ENCODE assay signal across 34 cellular contexts in genomic region chr10:130889240-130889639, GRCh38.
"Had no signal": no experiment of that assay in that cellular context is flagged by ENCODE, and none has a peak within 500 bp of the region (broad histone marks: within the 10 kb centered on the region; RNA-seq: fewer than 3 reads in every experiment).

No MANE protein-coding gene starts in this region.

- H3K4me1 Mint-ChIP-seq: activated B cell treated with CpG ODN at 0.5 μM for 24 hours; activated CD4-positive, alpha-beta memory T cell treated with anti-CD3 and anti-CD28 coated beads, Interleukin-2, amount 10 ng/mL, durations not matched to agents 7 days and 5 days; activated CD4-positive, alpha-beta T cell treated with anti-CD3 and anti-CD28 coated beads, Interleukin-2, amount 10 ng/mL, durations not matched to agents 24 days and 14 days; activated naive CD4-positive, alpha-beta T cell treated with anti-CD3 and anti-CD28 coated beads, Interleukin-2, amount 50 U/mL, for 24 hours; activated naive CD8-positive, alpha-beta T cell treated with anti-CD3 and anti-CD28 coated beads, Interleukin-2, amount 10 ng/mL, durations not matched to agents 7 days and 5 days; T-helper 17 cell had no signal

- H3K9me3 ChIP-seq: ascending aorta, breast epithelium, colonic mucosa, esophagus muscularis mucosa, gastrocnemius medialis, heart left ventricle had no signal

- H3K4me3 ChIP-seq: ascending aorta, breast epithelium, cardiac muscle cell, colonic mucosa, dorsolateral prefrontal cortex, esophagus muscularis mucosa, gastrocnemius medialis, heart left ventricle had no signal

- H3K9me3 Mint-ChIP-seq: activated B cell treated with CpG ODN at 0.5 μM for 24 hours; activated CD4-positive, alpha-beta T cell treated with anti-CD3 and anti-CD28 coated beads, Interleukin-2, amount 10 ng/mL, durations not matched to agents 24 days and 14 days; activated naive CD4-positive, alpha-beta T cell treated with anti-CD3 and anti-CD28 coated beads, Interleukin-2, amount 50 U/mL, for 24 hours; activated naive CD8-positive, alpha-beta T cell treated with anti-CD3 and anti-CD28 coated beads, Interleukin-2, amount 10 ng/mL, durations not matched to agents 7 days and 5 days; activated T-cell treated with anti-CD3 and anti-CD28 coated beads, Interleukin-2, amount 50 U/mL, for 24 hours; activated T-cell treated with anti-CD3 and anti-CD28 coated beads, Interleukin-2, amount 50 U/mL, for 72 hours; effector memory CD8-positive, alpha-beta T cell; T-helper 2 cell treated with Interferon-gamma antibody and Interleukin-4, amounts not matched to agents 5 μg/mL and 100 μg/mL, for 36 hours had no signal

- H3K36me3 Mint-ChIP-seq: activated naive CD4-positive, alpha-beta T cell treated with anti-CD3 and anti-CD28 coated beads, Interleukin-2, amount 50 U/mL, for 24 hours; activated naive CD8-positive, alpha-beta T cell treated with anti-CD3 and anti-CD28 coated beads, Interleukin-2, amount 10 ng/mL, durations not matched to agents 7 days and 5 days; brain had no signal

- H3K4me1 ChIP-seq: ascending aorta, breast epithelium, colonic mucosa, esophagus muscularis mucosa, foreskin keratinocyte, gastrocnemius medialis, heart left ventricle had no signal

- H3K27me3 ChIP-seq: ascending aorta, cardiac muscle cell, colonic mucosa, foreskin keratinocyte, gastrocnemius medialis had no signal

- ATAC-seq: activated CD4-positive, CD25-positive, alpha-beta regulatory T cell treated with anti-CD3 and anti-CD28 coated beads, Interleukin-2, amount 50 U/mL, for 24 hours; effector memory CD8-positive, alpha-beta T cell; foreskin keratinocyte; gastrocnemius medialis; heart left ventricle; T-helper 17 cell had no signal

- H3K27ac Mint-ChIP-seq: activated B cell treated with CpG ODN at 0.5 μM for 24 hours; activated CD4-positive, alpha-beta memory T cell treated with anti-CD3 and anti-CD28 coated beads, Interleukin-2, amount 10 ng/mL, durations not matched to agents 7 days and 5 days; activated CD4-positive, alpha-beta T cell treated with anti-CD3 and anti-CD28 coated beads, Interleukin-2, amount 10 ng/mL, durations not matched to agents 24 days and 14 days; activated naive CD4-positive, alpha-beta T cell treated with anti-CD3 and anti-CD28 coated beads, Interleukin-2, amount 50 U/mL, for 24 hours; activated naive CD8-positive, alpha-beta T cell treated with anti-CD3 and anti-CD28 coated beads, Interleukin-2, amount 10 ng/mL, durations not matched to agents 7 days and 5 days; activated T-cell treated with anti-CD3 and anti-CD28 coated beads, Interleukin-2, amount 50 U/mL, for 24 hours; activated T-cell treated with anti-CD3 and anti-CD28 coated beads, Interleukin-2, amount 50 U/mL, for 72 hours; effector memory CD8-positive, alpha-beta T cell; T-helper 17 cell; T-helper 2 cell treated with Interferon-gamma antibody and Interleukin-4, amounts not matched to agents 5 μg/mL and 100 μg/mL, for 36 hours had no signal

- H3K27ac ChIP-seq: ascending aorta, breast epithelium, cardiac muscle cell, colonic mucosa, dorsolateral prefrontal cortex, esophagus muscularis mucosa, foreskin keratinocyte, gastrocnemius medialis, heart left ventricle, WERI-Rb-1 had no signal

- DNase-seq: activated B cell treated with CpG ODN at 0.5 μM for 24 hours; activated CD4-positive, alpha-beta memory T cell treated with anti-CD3 and anti-CD28 coated beads, Interleukin-2, amount 10 ng/mL, durations not matched to agents 7 days and 5 days; activated CD4-positive, alpha-beta T cell treated with anti-CD3 and anti-CD28 coated beads, Interleukin-2, amount 10 ng/mL, durations not matched to agents 24 days and 14 days; activated CD8-positive, alpha-beta memory T cell treated with anti-CD3 and anti-CD28 coated beads, Interleukin-2, amount 50 U/mL, for 48 hours; activated effector memory CD4-positive, alpha-beta T cell treated with Interleukin-2 at 50 U/mL for 16 hours; activated gamma-delta T cell treated with Interleukin-2 at 50 U/mL for 16 hours; activated naive CD4-positive, alpha-beta T cell treated with Interleukin-2 at 50 U/mL for 16 hours; activated naive CD8-positive, alpha-beta T cell treated with anti-CD3 and anti-CD28 coated beads, Interleukin-2, amount 10 ng/mL, durations not matched to agents 7 days and 5 days; activated T-cell treated with anti-CD3 and anti-CD28 coated beads for 4 hours; activated T-cell treated with anti-CD3 and anti-CD28 coated beads, Interleukin-2, amount 50 U/mL, for 24 hours; activated T-cell treated with anti-CD3 and anti-CD28 coated beads, Interleukin-2, amount 50 U/mL, for 72 hours; central memory CD4-positive, alpha-beta T cell; cerebellar nuclear complex; colonic mucosa; effector CD4-positive, alpha-beta T cell; effector memory CD8-positive, alpha-beta T cell; erythroblast; foreskin keratinocyte; gastrocnemius medialis; glutamatergic neuron; heart left ventricle; T-helper 1 cell; T-helper 17 cell; T1000 had no signal

- H3K27me3 Mint-ChIP-seq: activated B cell treated with CpG ODN at 0.5 μM for 24 hours; activated CD4-positive, alpha-beta memory T cell treated with anti-CD3 and anti-CD28 coated beads, Interleukin-2, amount 10 ng/mL, durations not matched to agents 7 days and 5 days; activated CD4-positive, alpha-beta T cell treated with anti-CD3 and anti-CD28 coated beads, Interleukin-2, amount 10 ng/mL, durations not matched to agents 24 days and 14 days; effector memory CD8-positive, alpha-beta T cell had no signal

- H3K4me3 Mint-ChIP-seq: activated B cell treated with CpG ODN at 0.5 μM for 24 hours; activated CD4-positive, alpha-beta memory T cell treated with anti-CD3 and anti-CD28 coated beads, Interleukin-2, amount 10 ng/mL, durations not matched to agents 7 days and 5 days; activated CD4-positive, alpha-beta T cell treated with anti-CD3 and anti-CD28 coated beads, Interleukin-2, amount 10 ng/mL, durations not matched to agents 24 days and 14 days; activated naive CD4-positive, alpha-beta T cell treated with anti-CD3 and anti-CD28 coated beads, Interleukin-2, amount 50 U/mL, for 24 hours; activated naive CD8-positive, alpha-beta T cell treated with anti-CD3 and anti-CD28 coated beads, Interleukin-2, amount 10 ng/mL, durations not matched to agents 7 days and 5 days; activated T-cell treated with anti-CD3 and anti-CD28 coated beads, Interleukin-2, amount 50 U/mL, for 24 hours; activated T-cell treated with anti-CD3 and anti-CD28 coated beads, Interleukin-2, amount 50 U/mL, for 72 hours; brain; effector memory CD8-positive, alpha-beta T cell; T-helper 17 cell; T-helper 2 cell treated with Interferon-gamma antibody and Interleukin-4, amounts not matched to agents 5 μg/mL and 100 μg/mL, for 36 hours had no signal

- H3K36me3 ChIP-seq: ascending aorta, breast epithelium, cardiac muscle cell, colonic mucosa, esophagus muscularis mucosa, gastrocnemius medialis, heart left ventricle, WERI-Rb-1 had no signal
